25 cellular contexts compared by ENCODE assay signal in genomic region chr20:18360601-18361000, GRCh38.
DNase-seq lines count a peak whose midpoint lies in the region; ATAC-seq and TF ChIP-seq lines count a peak whose summit lies in the region.
"Had no signal": no experiment of that assay in that cellular context is flagged by ENCODE, and none has a peak within 500 bp of the region (broad histone marks: within the 10 kb centered on the region; RNA-seq: fewer than 3 reads in every experiment).

No MANE protein-coding gene starts in this region.

- H3K9ac ChIP-seq in mammary epithelial cell (ENCODE audit: insufficient read depth, low read length): no peak overlapping the region

- DNase-seq in ELF-1 (ENCODE audit: low read depth, low spot score) (peak; percentile 17), HPDE6-E6E7 (ENCODE audit: extremely low spot score) (peak; percentile 45), mammary epithelial cell (peak; percentile 29), kidney tubule cell (ENCODE audit: low spot score) (peak; percentile 57), DMS114 treated with DMSO at 0.1 percent for 48 hours (lab: John Stamatoyannopoulos, UW; ENCODE audit: unreplicated experiment) (no peak), GF-D8 (lab: John Stamatoyannopoulos, UW) (no peak)
- DNase-seq: activated CD4-positive, alpha-beta T cell treated with anti-CD3 and anti-CD28 coated beads for 1 hour; activated CD8-positive, alpha-beta memory T cell treated with anti-CD3 and anti-CD28 coated beads for 24 hours; activated effector memory CD4-positive, alpha-beta T cell treated with anti-CD3 and anti-CD28 coated beads, Interleukin-2, amount 50 U/mL, for 16 hours; cerebellar nuclear complex; DND-41; dorsolateral prefrontal cortex; H7; NCI-H1417 treated with DMSO at 0.1 percent for 48 hours; NCI-H2081 treated with DMSO at 0.1 percent for 48 hours; pancreas; stimulated activated CD4-positive, alpha-beta T cell treated with anti-CD3 and anti-CD28 coated beads, Interleukin-2, amount 100 ng/mL, for 24 hours; substantia nigra; T-helper 2 cell had no signal

- no peaks in the 10 kb centered on the region for H3K9me3 ChIP-seq in mammary epithelial cell (replicated peaks; ENCODE audit: insufficient read depth, low read length)
- H3K9me3 ChIP-seq: pancreas, right atrium auricular region had no signal

- H2AFZ ChIP-seq in mammary epithelial cell (ENCODE audit: low read depth, low read length): peak overlapping the region; percentile 2

- CTCF ChIA-PET in mammary epithelial cell (lab: Charles Lee; ENCODE audit: low non-redundant PET): no interaction called here

- no peak overlapping the region for H3K27ac ChIP-seq in mammary epithelial cell (ENCODE audit: insufficient read depth, low read depth, low read length)
- H3K27ac ChIP-seq: dorsolateral prefrontal cortex, pancreas, right atrium auricular region had no signal

- no peaks in the 10 kb centered on the region for H3K36me3 ChIP-seq in mammary epithelial cell (ENCODE audit: insufficient read depth, low read length)
- H3K36me3 ChIP-seq: pancreas, right atrium auricular region had no signal

- dilution Hi-C loops in mammary epithelial cell (cut with HindIII; ENCODE audit: low sequenced_read_pairs): no loop called here

- peaks cover 7% of the 10 kb centered on the region for H3K4me1 ChIP-seq in mammary epithelial cell (ENCODE audit: insufficient read depth, low read length)
- H3K4me1 ChIP-seq: pancreas, right atrium auricular region had no signal

- BruUV-seq in mammary epithelial cell (replicated peaks; lab: Mats Ljungman, UMichigan): no TSS peak

- H3K27me3 ChIP-seq in mammary epithelial cell (ENCODE audit: insufficient read depth, low read length): no peaks in the 10 kb centered on the region
- H3K27me3 ChIP-seq: dorsolateral prefrontal cortex, pancreas, right atrium auricular region had no signal

- WGBS in mammary epithelial cell (ENCODE audit: low coverage, missing lambda C conversion rate): 55% methylated on average over 1 of the region's 1 CpG

- no peak overlapping the region for H3K4me3 ChIP-seq in mammary epithelial cell (replicated peaks in 1 of 3; ENCODE audit: insufficient read depth in 1 of 3, low read depth in 2 of 3, low read length in 3 of 3)
- H3K4me3 ChIP-seq: dorsolateral prefrontal cortex, lung, pancreas, right atrium auricular region had no signal

- H3K79me2 ChIP-seq in mammary epithelial cell (ENCODE audit: insufficient read depth, low read length): no peaks in the 10 kb centered on the region

- no peaks in the 10 kb centered on the region for H4K20me1 ChIP-seq in mammary epithelial cell (ENCODE audit: insufficient read depth, low read length)

- no peak for ATAC-seq in GM21423 (IDR thresholded peaks at IDR 0.05; ENCODE audit: unreplicated experiment)
- ATAC-seq in GM19324 (IDR thresholded peaks at IDR 0.05; ENCODE audit: low FRiP score, unreplicated experiment): no peak
- ATAC-seq: pancreas, Right ventricle myocardium inferior, SK-N-SH treated with all-trans-retinoic acid at 6 μM for 48 hours had no signal

- in situ Hi-C loops in mammary epithelial cell (cut with MboI; ENCODE audit: low sequenced_read_pairs in 2 of 2): no loop called here

- no peak for TF ChIP-seq CTCF in mammary epithelial cell (conservative IDR thresholded peaks at IDR 0.05 in 1 of 2, IDR thresholded peaks at IDR 0.05 in 1 of 2; ENCODE audit: extremely low read depth in 1 of 2, insufficient read depth in 1 of 2, low read depth in 1 of 2, low read length in 2 of 2)

- intact Hi-C loops in mammary epithelial cell (cut with micrococcal nuclease): no loop called here

- no peak overlapping the region for H3K4me2 ChIP-seq in mammary epithelial cell (ENCODE audit: insufficient read depth, low read depth, low read length)

Comparison
In these comparisons a context has a peak if more than half of its experiments do, and no peak if none do; other contexts are left out.
1. DNase-seq: peak in ELF-1 (single experiment), HPDE6-E6E7 (single experiment), mammary epithelial cell (single experiment) and kidney tubule cell (single experiment); none in DMS114 treated with DMSO at 0.1 percent for 48 hours (single experiment) and GF-D8 (single experiment).